ENCODE assay signal across 27 cellular contexts in genomic region chr20:54860716-54861115, GRCh38.
"Had no signal": no experiment of that assay in that cellular context is flagged by ENCODE, and none has a peak within 500 bp of the region (broad histone marks: within the 10 kb centered on the region; RNA-seq: fewer than 3 reads in every experiment).

No MANE protein-coding gene starts in this region.

- H3K4me1 ChIP-seq: parathyroid adenoma, psoas muscle, spleen, suprapubic skin, testis, tibial artery, transverse colon, upper lobe of left lung, vagina had no signal

- H2AFZ ChIP-seq: parathyroid adenoma had no signal

- H3K9ac ChIP-seq: parathyroid adenoma had no signal

- H3K9me3 ChIP-seq: ovary, psoas muscle, suprapubic skin, testis, tibial artery, transverse colon, upper lobe of left lung, vagina had no signal

- DNase-seq: naive thymus-derived CD8-positive, alpha-beta T cell; nephron progenitor cell; occipital lobe; ovary; posterior cingulate gyrus; psoas muscle; right cardiac atrium; spleen; stimulated activated CD4-positive, alpha-beta T cell treated with anti-CD3 and anti-CD28 coated beads, Interleukin-12 subunit alpha, Interleukin-12 subunit beta, amount 100 ng/mL, for 4 hours; stimulated activated CD4-positive, alpha-beta T cell treated with anti-CD3 and anti-CD28 coated beads, Interleukin-1b, Interleukin-23, amount 100 ng/mL, for 48 hours; stimulated activated CD4-positive, alpha-beta T cell treated with anti-CD3 and anti-CD28 coated beads, Interleukin-4, amount 100 ng/mL, for 1 hour; stimulated activated CD4-positive, alpha-beta T cell treated with anti-CD3 and anti-CD28 coated beads, Interleukin-4, amount 100 ng/mL, for 4 hours; stimulated activated CD8-positive, alpha-beta memory T cell treated with anti-CD3 and anti-CD28 coated beads, Interleukin-4, amount 100 ng/mL, for 48 hours; stimulated activated naive CD4-positive, alpha-beta T cell; stimulated activated naive CD8-positive, alpha-beta T cell treated with anti-CD3 and anti-CD28 coated beads, Interleukin-15, amount 100 ng/mL, for 72 hours; stimulated activated naive CD8-positive, alpha-beta T cell treated with anti-CD3 and anti-CD28 coated beads, Interleukin-15, Interleukin-2, amounts not matched to agents 100 U/mL and 50 U/mL, for 24 hours; substantia nigra; testis; tibial artery; transverse colon; upper lobe of left lung had no signal

- FAIRE-seq: urothelium cell line had no signal

- H3K4me2 ChIP-seq: smooth muscle cell had no signal

- H3K36me3 ChIP-seq: ovary, spleen, suprapubic skin, tibial artery, transverse colon, upper lobe of left lung, vagina had no signal

- H3K27me3 ChIP-seq: ovary, spleen, suprapubic skin, testis, tibial artery, transverse colon, upper lobe of left lung, vagina had no signal

- H3K27ac ChIP-seq: ovary, parathyroid adenoma, psoas muscle, skin epidermis, spleen, suprapubic skin, testis, tibial artery, transverse colon, upper lobe of left lung, vagina had no signal

- H3K4me3 ChIP-seq: ovary, psoas muscle, skin epidermis, smooth muscle cell, spleen, suprapubic skin, testis, tibial artery, transverse colon, upper lobe of left lung, vagina had no signal

- H3K79me2 ChIP-seq: parathyroid adenoma had no signal
